Comparison of ENCODE assay signal across 21 cellular contexts in genomic region chr14:101474563-101475467, GRCh38.
DNase-seq lines count a peak whose midpoint lies in the region; ATAC-seq, FAIRE-seq and TF ChIP-seq lines count a peak whose summit lies in the region.
"Had no signal": no experiment of that assay in that cellular context is flagged by ENCODE, and none has a peak within 500 bp of the region (broad histone marks: within the 10 kb centered on the region; RNA-seq: fewer than 3 reads in every experiment).

No MANE protein-coding gene starts in this region.

- DNase-seq in Calu3 (no peak), body of pancreas (peak in 1 of 4 donors; percentile 16), lower lobe of right lung (no peak), A172 (ENCODE audit: low spot score) (no peak), HTR-8/SVneo (ENCODE audit: insufficient read length, low spot score) (no peak)
- DNase-seq in stimulated activated effector memory CD8-positive, alpha-beta T cell treated with anti-CD3 and anti-CD28 coated beads, Interleukin-12 subunit alpha, Interleukin-12 subunit beta, amount 100 ng/mL, for 72 hours (ENCODE audit: low spot score in 2 of 2) = no peak
- no peak for DNase-seq in activated CD4-positive, alpha-beta T cell treated with anti-CD3 and anti-CD28 coated beads, Interleukin-2, amount 50 U/mL, for 48 hours
- DNase-seq: effector memory CD8-positive, alpha-beta T cell; naive B cell; NCI-H2227 treated with DMSO at 0.1 percent for 48 hours; stimulated activated CD4-positive, alpha-beta T cell treated with anti-CD3 and anti-CD28 coated beads, Interleukin-2, amount 100 ng/mL, for 48 hours; T-helper 17 cell had no signal

- WGBS in body of pancreas, 2 donors = 87 to 90% methylated on average over 19 to 21 of the region's 21 CpGs

- H3K4me3 Mint-ChIP-seq in Calu3 (ENCODE audit: low read depth, unreplicated experiment) = peak overlapping the region; percentile 93
- H3K4me3 Mint-ChIP-seq in stimulated activated effector memory CD8-positive, alpha-beta T cell treated with anti-CD3 and anti-CD28 coated beads, Interleukin-12 subunit alpha, Interleukin-12 subunit beta, amount 100 ng/mL, for 72 hours = no peak overlapping the region
- H3K4me3 Mint-ChIP-seq: effector memory CD8-positive, alpha-beta T cell; naive B cell; T-helper 17 cell had no signal

- ATAC-seq in body of pancreas = no peak
- ATAC-seq in lower lobe of right lung = no peak
- no peak for ATAC-seq in stimulated activated effector memory CD8-positive, alpha-beta T cell treated with anti-CD3 and anti-CD28 coated beads, Interleukin-12 subunit alpha, Interleukin-12 subunit beta, amount 100 ng/mL, for 72 hours
- no peak for ATAC-seq in GM18873 (IDR thresholded peaks at IDR 0.05; ENCODE audit: low FRiP score, unreplicated experiment)
- ATAC-seq: activated CD4-positive, CD25-positive, alpha-beta regulatory T cell treated with anti-CD3 and anti-CD28 coated beads, Interleukin-2, amount 50 U/mL, for 24 hours; activated naive CD4-positive, alpha-beta T cell treated with anti-CD3 and anti-CD28 coated beads, Interleukin-2, amount 50 U/mL, for 72 hours; effector memory CD8-positive, alpha-beta T cell; foreskin keratinocyte; HCT116; T-helper 17 cell had no signal

- H3K27me3 Mint-ChIP-seq in Calu3 (ENCODE audit: unreplicated experiment) = no peaks in the 10 kb centered on the region

- BruUV-seq in Calu3 (replicated peaks; lab: Mats Ljungman, UMichigan) = no TSS peak

- CTCF ChIA-PET in Calu3 (lab: Charles Lee) = no interaction called here

- H3K27ac Mint-ChIP-seq in Calu3 (ENCODE audit: unreplicated experiment) = peak overlapping the region; percentile 97
- H3K27ac Mint-ChIP-seq in stimulated activated effector memory CD8-positive, alpha-beta T cell treated with anti-CD3 and anti-CD28 coated beads, Interleukin-12 subunit alpha, Interleukin-12 subunit beta, amount 100 ng/mL, for 72 hours = peak overlapping the region; percentile 8
- H3K27ac Mint-ChIP-seq: activated naive CD4-positive, alpha-beta T cell treated with anti-CD3 and anti-CD28 coated beads, Interleukin-2, amount 50 U/mL, for 72 hours; effector memory CD8-positive, alpha-beta T cell; T-helper 17 cell had no signal

- H3K4me1 ChIP-seq in body of pancreas = peaks cover 34% of the 10 kb centered on the region
- peaks cover 19% of the 10 kb centered on the region for H3K4me1 ChIP-seq in lower lobe of right lung
- H3K4me1 ChIP-seq: foreskin keratinocyte had no signal

- FAIRE-seq in HTR-8/SVneo (lab: Jason Lieb, UNC) = no peak
- FAIRE-seq: D721Med, G401.6, GM12892 had no signal

- no peaks in the 10 kb centered on the region for H3K36me3 ChIP-seq in body of pancreas (replicated peaks in 1 of 2; ENCODE audit: insufficient read depth in 1 of 2, low read depth in 2 of 2)
- H3K36me3 ChIP-seq in lower lobe of right lung = no peaks in the 10 kb centered on the region

- no peak overlapping the region for H3K4me3 ChIP-seq in body of pancreas
- no peak overlapping the region for H3K4me3 ChIP-seq in lower lobe of right lung

- H3K9me3 ChIP-seq in body of pancreas (no peaks in the 10 kb centered on the region), lower lobe of right lung (no peaks in the 10 kb centered on the region)

- no peak for TF ChIP-seq CTCF in Calu3 (IDR thresholded peaks at IDR 0.05; ENCODE audit: unreplicated experiment)
- TF ChIP-seq CTCF in body of pancreas (IDR thresholded peaks at IDR 0.05) = no peak
- TF ChIP-seq CTCF in lower lobe of right lung (IDR thresholded peaks at IDR 0.05) = no peak

- no peaks in the 10 kb centered on the region for H3K27me3 ChIP-seq in body of pancreas
- H3K27me3 ChIP-seq in lower lobe of right lung (ENCODE audit: low read depth) = no peaks in the 10 kb centered on the region
- H3K27me3 ChIP-seq: foreskin keratinocyte had no signal

- TF ChIP-seq POLR2A in body of pancreas (IDR thresholded peaks at IDR 0.05) = no peak

- H3K4me1 Mint-ChIP-seq in Calu3 (ENCODE audit: low read depth, unreplicated experiment) = peaks cover 37% of the 10 kb centered on the region
- no peaks in the 10 kb centered on the region for H3K4me1 Mint-ChIP-seq in stimulated activated effector memory CD8-positive, alpha-beta T cell treated with anti-CD3 and anti-CD28 coated beads, Interleukin-12 subunit alpha, Interleukin-12 subunit beta, amount 100 ng/mL, for 72 hours
- H3K4me1 Mint-ChIP-seq: naive B cell had no signal

- H3K36me3 Mint-ChIP-seq in Calu3 (ENCODE audit: insufficient read depth, unreplicated experiment) = peaks cover 32% of the 10 kb centered on the region
- H3K36me3 Mint-ChIP-seq in stimulated activated effector memory CD8-positive, alpha-beta T cell treated with anti-CD3 and anti-CD28 coated beads, Interleukin-12 subunit alpha, Interleukin-12 subunit beta, amount 100 ng/mL, for 72 hours = no peaks in the 10 kb centered on the region
- H3K36me3 Mint-ChIP-seq: activated naive CD4-positive, alpha-beta T cell treated with anti-CD3 and anti-CD28 coated beads, Interleukin-2, amount 50 U/mL, for 72 hours; naive B cell had no signal

- H3K9me3 Mint-ChIP-seq in Calu3 (ENCODE audit: low read depth, unreplicated experiment) = no peaks in the 10 kb centered on the region
- no peaks in the 10 kb centered on the region for H3K9me3 Mint-ChIP-seq in stimulated activated effector memory CD8-positive, alpha-beta T cell treated with anti-CD3 and anti-CD28 coated beads, Interleukin-12 subunit alpha, Interleukin-12 subunit beta, amount 100 ng/mL, for 72 hours
- H3K9me3 Mint-ChIP-seq: activated naive CD4-positive, alpha-beta T cell treated with anti-CD3 and anti-CD28 coated beads, Interleukin-2, amount 50 U/mL, for 72 hours; effector memory CD8-positive, alpha-beta T cell had no signal

- peak overlapping the region in 3 of 4 donors; percentile 88 to 95 (median 91) for H3K27ac ChIP-seq in body of pancreas
- peak overlapping the region; percentile 36 for H3K27ac ChIP-seq in lower lobe of right lung
- H3K27ac ChIP-seq: foreskin keratinocyte, KMS-11 had no signal

- intact Hi-C loops in Calu3 (cut with micrococcal nuclease; ENCODE audit: unreplicated experiment) (loop anchor here (5.0 kb wide), 1 partner anchor 58 kb away; no protein-coding TSS in a partner anchor), body of pancreas (cut with DNase I) (no loop called here), lower lobe of right lung (cut with DNase I) (no loop called here)
